In genomic region chr2:151381266-151381665, GRCh38 we compare ENCODE assay signal across 2 cellular contexts.
TF ChIP-seq lines count a peak whose summit lies in the region.

No MANE protein-coding gene starts in this region.

TF ChIP-seq in IMR-90, 13 proteins besides CTCF, POLR2A, EP300 and RAD21:
- TF ChIP-seq CEBPB (IDR thresholded peaks at IDR 0.05; ENCODE audit: low read depth, low read length) (peak; percentile 84), RCOR1 (IDR thresholded peaks at IDR 0.05; ENCODE audit: insufficient replicate concordance, low read length) (no peak), MAFK (IDR thresholded peaks at IDR 0.05; ENCODE audit: low read depth, low read length) (no peak), SMC3 (IDR thresholded peaks at IDR 0.05; ENCODE audit: low read depth, low read length) (no peak)

TF ChIP-seq in HEK293T, 16 proteins besides CTCF, POLR2A, EP300 and RAD21:
- TF ChIP-seq BHLHE40 (IDR thresholded peaks at IDR 0.05; ENCODE audit: borderline replicate concordance) = no peak
- no peak for TF ChIP-seq SUZ12 (IDR thresholded peaks at IDR 0.05)
- no peak for TF ChIP-seq FOXA1 (IDR thresholded peaks at IDR 0.05)
- no peak for TF ChIP-seq TARDBP (IDR thresholded peaks at IDR 0.05)
- TF ChIP-seq FOXM1 (IDR thresholded peaks at IDR 0.05; ENCODE audit: borderline replicate concordance) = no peak
- TF ChIP-seq FOXK2 (IDR thresholded peaks at IDR 0.05) = no peak
- TF ChIP-seq HDGF (IDR thresholded peaks at IDR 0.05; ENCODE audit: borderline replicate concordance) = no peak
- no peak for TF ChIP-seq LEF1 (IDR thresholded peaks at IDR 0.05; ENCODE audit: borderline replicate concordance)
